In the genomic region with DNA sequence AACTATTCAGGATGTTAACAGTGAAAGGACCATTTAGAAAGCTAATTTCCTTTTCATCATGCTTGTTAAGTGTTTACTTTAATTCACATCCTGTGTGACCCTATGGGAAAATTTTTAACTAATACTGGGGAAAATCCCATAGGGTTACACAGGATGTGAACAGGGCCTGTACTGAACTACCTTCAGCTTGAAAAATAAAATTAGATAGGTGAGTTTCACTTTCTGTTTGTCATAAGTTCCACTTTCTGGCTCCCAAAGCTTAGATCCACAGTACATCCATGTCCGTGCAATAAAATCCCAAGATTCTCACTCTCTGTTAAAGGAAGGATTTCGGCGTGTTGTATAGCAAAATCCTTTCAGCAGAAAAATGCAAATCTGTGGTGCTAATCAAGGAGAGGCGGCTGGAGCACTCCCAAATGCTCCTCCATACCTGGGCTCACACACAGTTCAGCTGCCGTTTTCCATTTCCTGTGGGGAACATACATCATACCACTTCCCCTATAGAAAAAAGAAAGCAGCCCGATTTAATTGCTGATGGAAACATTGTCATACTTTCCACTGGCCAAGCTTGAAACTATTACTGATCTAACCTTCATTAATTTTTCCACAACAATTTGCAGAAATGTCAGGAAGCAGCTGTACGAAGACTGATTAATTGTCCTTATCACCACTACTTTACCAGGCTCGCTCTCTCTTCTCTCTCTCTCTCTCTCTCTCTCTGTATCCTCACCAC, we compare ENCODE assay signal across 8 cellular contexts.
A peak's percentile ranks its signal among the peaks of the same experiment; 100 is the strongest.
DNase-seq lines count a peak whose midpoint lies in the region; ATAC-seq and TF ChIP-seq lines count a peak whose summit lies in the region.

No MANE protein-coding gene starts in this region.

- H3K23ac ChIP-seq in mesenchymal stem cell (ENCODE audit: low read length in 2 of 2) = no peak overlapping the region

- no peaks in the 10 kb centered on the region for H3K36me3 ChIP-seq in RWPE2 (ENCODE audit: low read depth)
- H3K36me3 ChIP-seq in mesenchymal stem cell (ENCODE audit: control insufficient read depth in 1 of 2, insufficient read depth in 2 of 2, low read depth in 1 of 2, low read length in 2 of 2) = peaks cover 0 to 2% of the 10 kb centered on the region in 2 experiments
- H3K36me3 ChIP-seq in tibial artery = no peaks in the 10 kb centered on the region

- H3K4me1 Mint-ChIP-seq in brain = peaks cover 57% of the 10 kb centered on the region

- intact Hi-C loops in tibial artery (cut with DNase I; ENCODE audit: low total_unique reads) = no loop called here

- no peak overlapping the region for H2BK15ac ChIP-seq in mesenchymal stem cell (ENCODE audit: low read depth, poor library complexity, severe bottlenecking)

- WGBS in mesenchymal stem cell = 63% methylated on average over 8 of the region's 8 CpGs

- H3K27ac Mint-ChIP-seq in brain = peak overlapping the region in 4 of 5 experiments; percentile 32 to 96 (median 77)

- H2AK5ac ChIP-seq in mesenchymal stem cell (ENCODE audit: low read length, severe bottlenecking) = no peak overlapping the region

- peak overlapping the region; percentile 3 for H3K4me2 ChIP-seq in mesenchymal stem cell (ENCODE audit: low read length, poor library complexity, severe bottlenecking)

- TF ChIP-seq CTCF in RWPE2 (IDR thresholded peaks at IDR 0.05; ENCODE audit: poor library complexity, severe bottlenecking) (no peak), brain (conservative IDR thresholded peaks at IDR 0.05) (no peak), tibial artery (IDR thresholded peaks at IDR 0.05) (no peak)

- peaks cover 22% of the 10 kb centered on the region for H3K79me1 ChIP-seq in mesenchymal stem cell (replicated peaks; ENCODE audit: low read length, poor library complexity, severe bottlenecking)

- ATAC-seq in GM18520 (IDR thresholded peaks at IDR 0.05; ENCODE audit: unreplicated experiment) = peak; percentile 55
- ATAC-seq in HG03064 (IDR thresholded peaks at IDR 0.05; ENCODE audit: low read depth, unreplicated experiment) = peak; percentile 65
- 0 out of 3 replicates have a peak, but pooled peaks have one; percentile 21 for ATAC-seq in RWPE2 (ENCODE audit: low read depth)

- DNase-seq in A172 (ENCODE audit: low spot score) (peak; percentile 52), RWPE2 (ENCODE audit: low spot score) (no peak), mesenchymal stem cell (peak; percentile 71), tibial artery (no peak), SK-N-DZ (ENCODE audit: low spot score) (no peak)

- H3K9ac ChIP-seq in mesenchymal stem cell (ENCODE audit: low read length) = peak overlapping the region; percentile 88

- no peaks in the 10 kb centered on the region for H3K36me3 Mint-ChIP-seq in brain

- H3K27me3 ChIP-seq in RWPE2 (ENCODE audit: insufficient read depth, poor library complexity, severe bottlenecking) (no peaks in the 10 kb centered on the region), mesenchymal stem cell (ENCODE audit: control insufficient read depth in 1 of 2, insufficient read depth in 1 of 2, low read length in 2 of 2) (no peaks in the 10 kb centered on the region), tibial artery (no peaks in the 10 kb centered on the region)

- peaks cover 3% of the 10 kb centered on the region for H3K27me3 Mint-ChIP-seq in brain

- H3K4me1 ChIP-seq in RWPE2 (ENCODE audit: insufficient read depth, poor library complexity, severe bottlenecking) (peaks cover 4% of the 10 kb centered on the region), mesenchymal stem cell (ENCODE audit: control insufficient read depth, insufficient read depth, low read depth, low read length) (no peaks in the 10 kb centered on the region), tibial artery (peaks cover 0 to 62% (median 21%) of the 10 kb centered on the region in 4 donors)

- H3K9me3 ChIP-seq in RWPE2 (ENCODE audit: severe bottlenecking) = no peaks in the 10 kb centered on the region
- H3K9me3 ChIP-seq in mesenchymal stem cell (ENCODE audit: control insufficient read depth, low read length) = no peaks in the 10 kb centered on the region
- H3K9me3 ChIP-seq in tibial artery = no peaks in the 10 kb centered on the region

- H3K27ac ChIP-seq in RWPE2 (ENCODE audit: poor library complexity, severe bottlenecking) (peak overlapping the region; percentile 13), mesenchymal stem cell (ENCODE audit: low read length, poor library complexity, severe bottlenecking) (peak overlapping the region; percentile 45), tibial artery (peak overlapping the region; percentile 5 to 14)

- no peak overlapping the region for H3K4ac ChIP-seq in mesenchymal stem cell (ENCODE audit: low read depth in 1 of 2, low read length in 2 of 2)

- H4K8ac ChIP-seq in mesenchymal stem cell (ENCODE audit: low read length) = no peak overlapping the region

- H2BK5ac ChIP-seq in mesenchymal stem cell (ENCODE audit: low read depth, low read length, poor library complexity, severe bottlenecking) = no peak overlapping the region

- H2BK120ac ChIP-seq in mesenchymal stem cell (ENCODE audit: low read depth, low read length) = no peak overlapping the region

- H3K9me3 Mint-ChIP-seq in brain = no peaks in the 10 kb centered on the region

- H3K4me3 ChIP-seq in RWPE2 (ENCODE audit: severe bottlenecking) (no peak overlapping the region), mesenchymal stem cell (ENCODE audit: insufficient read depth in 1 of 2, low read depth in 1 of 2, low read length in 2 of 2) (peak overlapping the region in 1 of 2 experiments; percentile 71), tibial artery (peak overlapping the region; percentile 31 to 38)

- H3K14ac ChIP-seq in mesenchymal stem cell (ENCODE audit: low read length in 2 of 2) = no peak overlapping the region

- H3K18ac ChIP-seq in mesenchymal stem cell (ENCODE audit: low read depth in 1 of 2, low read length in 2 of 2) = no peak overlapping the region

- H2BK12ac ChIP-seq in mesenchymal stem cell (ENCODE audit: low read length in 2 of 2) = no peak overlapping the region

- no peak overlapping the region for H4K91ac ChIP-seq in mesenchymal stem cell (ENCODE audit: low read length)

- no peak overlapping the region for H2AFZ ChIP-seq in mesenchymal stem cell (ENCODE audit: low read depth, low read length)

- H3K4me3 Mint-ChIP-seq in brain = peak overlapping the region in 4 of 5 experiments; percentile 22 to 69 (median 44)

Comparison
In these comparisons a context has a peak if more than half of its experiments do, and no peak if none do; other contexts are left out.
1. DNase-seq: peak in A172 (single experiment) and mesenchymal stem cell (single experiment); none in RWPE2 (single experiment), tibial artery (0 of 2) and SK-N-DZ (single experiment).
2. Peak in every context shown above with its lines, with median percentiles within 50 percentile points of each other: ATAC-seq and H3K27ac ChIP-seq.